In genomic region chr9:120579750-120580590, GRCh38 we compare ENCODE assay signal across 8 cellular contexts. TPM values are rescaled to one million over a fixed set of nuclear protein-coding genes. Genes with fewer than 3 reads are reported as not detected.
DNase-seq lines count a peak whose midpoint lies in the region; ATAC-seq, FAIRE-seq and TF ChIP-seq lines count a peak whose summit lies in the region.

Gene CDK5RAP2 (minus strand): TSS chr9:120580167. CDS start chr9:120579978, 189 bp downstream.

- peak within 1 kb of the TSS; percentile 73 to 89 (median 83) for H3K4me3 ChIP-seq in HepG2 (replicated peaks in 1 of 3; ENCODE audit: insufficient read depth in 1 of 3, low read depth in 2 of 3, low read length in 3 of 3)

- peaks cover 0 to 3% (median 0%) of the 10 kb centered on the region in 7 donors for H3K9me3 Mint-ChIP-seq in CD14-positive monocyte

- intact Hi-C loops in CD14-positive monocyte (cut with micrococcal nuclease) (loop anchor here in 1 of 2 donors (10.0 kb wide), 1 partner anchor 1515 kb away; the partner anchor contains the start of gene TTLL11), HepG2 (cut with micrococcal nuclease; ENCODE audit: unreplicated experiment) (loop anchor here (1.0 kb wide), 1 partner anchor 9 kb away; no protein-coding TSS in a partner anchor)

- DNase-seq in CD14-positive monocyte (ENCODE audit: low spot score), result peak; percentile 94
- peak; percentile 99 for DNase-seq in NCI-H82 (lab: John Stamatoyannopoulos, UW)
- DNase-seq in activated CD4-positive, alpha-beta T cell treated with anti-CD3 and anti-CD28 coated beads, Interleukin-2, amount 50 U/mL, for 48 hours, result peak; percentile 90 to 94
- peak; percentile 96 for DNase-seq in dermis microvascular lymphatic vessel endothelial cell (ENCODE audit: low read depth in 2 of 2)
- DNase-seq in HepG2 (ENCODE audit: low spot score), result peak; percentile 96
- peak; percentile 90 for DNase-seq in stimulated activated CD4-positive, alpha-beta T cell treated with anti-CD3 and anti-CD28 coated beads, Interleukin-4, amount 100 ng/mL, for 1 hour

- BruUV-seq in HepG2 (replicated peaks; lab: Mats Ljungman, UMichigan), result no TSS peak

- peak within 1 kb of the TSS; percentile 91 to 95 for H3K4me3 Mint-ChIP-seq in CD14-positive monocyte

- H3K79me2 ChIP-seq in HepG2 (ENCODE audit: insufficient read depth, low read length), result peaks cover 52% of the 10 kb centered on the region

- POLR2A ChIA-PET in HepG2 (lab: Yijun Ruan, JAX), result interaction anchor here (0.9 to 1.4 kb wide), 3 partner anchors 8 to 15 kb away, joined by 3 to 17 read pairs (median 3); no protein-coding TSS in a partner anchor

- FAIRE-seq in HepG2 (lab: Jason Lieb, UNC), result peak; percentile 26

- in situ Hi-C loops in HepG2 (cut with HindIII; ENCODE audit: extremely low pct_ligation_motif_present, low pct_unique_long_range_greater_than_20kb), result no loop called here

- WGBS in HepG2 (ENCODE audit: low lambda C conversion rate), result 7% methylated on average over 23 of the region's 53 CpGs

- peak within 1 kb of the TSS; percentile 100 for H2AFZ ChIP-seq in HepG2 (ENCODE audit: low read length)

- peaks cover 23% of the 10 kb centered on the region for H3K4me1 Mint-ChIP-seq in CD14-positive monocyte

- H3K9ac ChIP-seq in HepG2 (ENCODE audit: insufficient read depth, low read depth, low read length), result peak within 1 kb of the TSS; percentile 85

- TF ChIP-seq EP300 in HepG2 (IDR thresholded peaks at IDR 0.05; ENCODE audit: low read depth in 2 of 2, low read length in 2 of 2) (0 out of 4 replicates have a peak, but pooled peaks of 1 of the 2 experiments have one; percentile 35), HepG2 (CRISPR knock-in tag; IDR thresholded peaks at IDR 0.05; ENCODE audit: borderline replicate concordance) (no peak)

- H3K4me2 ChIP-seq in HepG2 (ENCODE audit: low read depth, low read length), result peak within 1 kb of the TSS; percentile 94

- no peaks in the 10 kb centered on the region for H3K9me3 ChIP-seq in HepG2 (ENCODE audit: low read length)

- no peaks in the 10 kb centered on the region for H3K36me3 ChIP-seq in HepG2 (replicated peaks in 1 of 2; ENCODE audit: control insufficient read depth in 1 of 2, insufficient read depth in 2 of 2, low read length in 2 of 2)

- TF ChIP-seq RAD21 in HepG2 (CRISPR knock-in tag; IDR thresholded peaks at IDR 0.05), result 0 out of 2 replicates have a peak, but pooled peaks have one; percentile 9

- no peaks in the 10 kb centered on the region; a peak in 1 of 5 replicates for H3K27me3 ChIP-seq in HepG2 (ENCODE audit: control insufficient read depth in 1 of 2, insufficient read depth in 2 of 2, low read length in 2 of 2)

- peak within 1 kb of the TSS; percentile 78 for H3K27ac ChIP-seq in HepG2 (ENCODE audit: extremely low read length, insufficient read depth, low read length)

- TF ChIP-seq CTCF in CD14-positive monocyte (IDR thresholded peaks at IDR 0.05), result no peak
- TF ChIP-seq CTCF in HepG2 (CRISPR knock-in tag; IDR thresholded peaks at IDR 0.05), result no peak

- CTCF ChIA-PET in HepG2 (lab: Yijun Ruan, JAX; ENCODE audit: low intra/inter-chr PET ratio, low total read pairs), result no interaction called here

- H4K20me1 ChIP-seq in HepG2 (ENCODE audit: insufficient read depth, low read length), result no peaks in the 10 kb centered on the region

- peak within 1 kb of the TSS; percentile 90 to 97 (median 93) for H3K27ac Mint-ChIP-seq in CD14-positive monocyte

- TF ChIP-seq POLR2A in HepG2 (IDR thresholded peaks at IDR 0.05; ENCODE audit: insufficient read depth in 1 of 2, low read depth in 2 of 2, low read length in 2 of 2), result peak; percentile 30 to 33; a peak in 1 of 4 replicates

- peaks cover 11 to 16% of the 10 kb centered on the region in 2 donors for H3K36me3 Mint-ChIP-seq in CD14-positive monocyte

- H3K27me3 Mint-ChIP-seq in CD14-positive monocyte (ENCODE audit: low read depth in 3 of 3), result no peaks in the 10 kb centered on the region

- peaks cover 64% of the 10 kb centered on the region for H3K4me1 ChIP-seq in HepG2 (ENCODE audit: insufficient read depth, low read length)

- ATAC-seq in GM19397 (IDR thresholded peaks at IDR 0.05; ENCODE audit: unreplicated experiment), result peak; percentile 96
- ATAC-seq in HG03571 (IDR thresholded peaks at IDR 0.05; ENCODE audit: unreplicated experiment), result peak; percentile 97
- peak; percentile 96 for ATAC-seq in HepG2

TF ChIP-seq in HepG2, 621 proteins besides CTCF, POLR2A, EP300 and RAD21 (continues in another document):
- peak; percentile 93 for TF ChIP-seq ZNF574 (CRISPR knock-in tag; IDR thresholded peaks at IDR 0.05)

RNA-seq across cellular contexts. Expression of gene CDK5RAP2, which starts in this region (rescaled TPM):
- polyA plus RNA-seq in CD14-positive monocyte (1 to 10 TPM; 2.0 to 6.1 TPM), HepG2 (2011; rRNA removed) (29.5 and 31.8 TPM in 2 replicates)
- total RNA-seq in dermis microvascular lymphatic vessel endothelial cell (18.7 and 19.0 TPM in 2 replicates), HepG2 (2016; rRNA removed; fragmentation: Illumina TruSeq; extraction: Trizol) (42.2 and 65.9 TPM in 2 replicates)
- 40.8 and 45.6 TPM in 2 replicates for total RNA-seq in HepG2 (2016; cell fraction: cytosol; rRNA removed; fragmentation: Illumina TruSeq; extraction: Trizol; ENCODE audit: low read depth)
- 45.8 and 62.7 TPM in 2 replicates for total RNA-seq in HepG2 (2016; cell fraction: insoluble cytoplasmic fraction; rRNA removed; fragmentation: Illumina TruSeq; extraction: Trizol)
- 28.2 and 29.4 TPM in 2 replicates for total RNA-seq in HepG2 (2016; cell fraction: membrane; rRNA removed; fragmentation: Illumina TruSeq; extraction: Trizol)
- total RNA-seq in HepG2 (2016; cell fraction: nucleus; rRNA removed; fragmentation: Illumina TruSeq; extraction: Trizol), result 78.0 and 81.7 TPM in 2 replicates
- 22.3 TPM in 2 replicates for polyA plus RNA-seq in HepG2 (2011; cell fraction: cytosol; rRNA removed)
- polyA plus RNA-seq in HepG2 (2011; cell fraction: nucleus; rRNA removed), result 79.7 and 82.1 TPM in 2 replicates
- 31.0 and 35.4 TPM in 2 replicates for polyA plus RNA-seq in HepG2 (2012)
- 7.7 and 8.0 TPM in 2 replicates for polyA plus RNA-seq in HepG2 (2016; cell fraction: cytosol; fragmentation: Illumina TruSeq; extraction: Trizol; ENCODE audit: low read depth)
- 62.0 and 62.2 TPM in 2 replicates for polyA plus RNA-seq in HepG2 (2016; cell fraction: insoluble cytoplasmic fraction; fragmentation: Illumina TruSeq; extraction: Trizol; ENCODE audit: low read depth)
- polyA plus RNA-seq in HepG2 (2016; cell fraction: membrane; fragmentation: Illumina TruSeq; extraction: Trizol; ENCODE audit: low read depth), result 11.5 and 12.3 TPM in 2 replicates
- polyA plus RNA-seq in HepG2 (2016; cell fraction: nucleus; fragmentation: Illumina TruSeq; extraction: Trizol; ENCODE audit: insufficient read depth, low read depth), result 105 and 120 TPM in 2 replicates
- polyA minus RNA-seq in HepG2 (2011; rRNA and poly(A)+ RNA removed; ENCODE audit: low replicate concordance), result 47.2 and 114 TPM in 2 replicates
- 17.3 and 18.9 TPM in 2 replicates for polyA minus RNA-seq in HepG2 (2011; cell fraction: cytosol; rRNA and poly(A)+ RNA removed)
- 106 and 114 TPM in 2 replicates for polyA minus RNA-seq in HepG2 (2011; cell fraction: nucleus; rRNA and poly(A)+ RNA removed)

Comparison
In these comparisons a context has a peak if more than half of its experiments do, and no peak if none do; other contexts are left out.
1. Peak in every context shown above with its lines: DNase-seq, ATAC-seq, H3K4me3 ChIP-seq and H3K27ac ChIP-seq.